In genomic region chr5:134258896-134259295, GRCh38 we compare ENCODE assay signal across 19 cellular contexts.
"Had no signal": no experiment of that assay in that cellular context is flagged by ENCODE, and none has a peak within 500 bp of the region (broad histone marks: within the 10 kb centered on the region; RNA-seq: fewer than 3 reads in every experiment).

No MANE protein-coding gene starts in this region.

- H3K9ac ChIP-seq: KMS-11 had no signal

- DNase-seq: IMR-90, Kasumi-1, MM.1S, NCI-H1092 treated with DMSO at 0.1 percent for 48 hours, NCI-H1436, NCI-H187, NCI-H2029, NCI-H2081 treated with DMSO at 0.1 percent for 48 hours, NCI-H2171, NCI-H226, NCI-H446, NCI-H510A, NCI-H524 treated with DMSO at 0.1 percent for 48 hours, NCI-H69, NCI-H774, PC-3, SHP77 had no signal

- H3K4me2 ChIP-seq: KMS-11 had no signal

- H3K27ac ChIP-seq: KMS-11, RWPE1 had no signal
